Comparison of ENCODE assay signal across 25 cellular contexts in the genomic region with DNA sequence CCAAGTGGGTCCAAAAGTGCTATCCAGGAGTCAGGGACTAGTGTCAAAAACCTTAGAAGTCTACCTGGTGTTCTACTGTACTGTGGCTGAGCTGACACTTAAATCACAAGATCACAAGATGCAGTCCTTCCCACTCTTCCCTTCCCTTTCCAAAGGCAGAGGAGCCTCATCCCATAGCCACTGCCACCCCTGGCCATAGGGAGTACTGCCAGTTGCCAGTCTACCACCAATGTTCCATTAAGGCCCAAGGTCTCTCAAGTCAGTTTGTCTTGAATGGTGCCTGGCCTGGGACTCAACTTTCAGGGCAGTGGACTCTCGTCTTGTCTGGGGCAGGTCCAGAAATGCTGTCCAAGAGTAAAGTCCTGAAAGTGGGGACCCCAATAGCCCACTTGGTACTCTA.
DNase-seq lines count a peak whose midpoint lies in the region; ATAC-seq, FAIRE-seq and TF ChIP-seq lines count a peak whose summit lies in the region.
"Had no signal": no experiment of that assay in that cellular context is flagged by ENCODE, and none has a peak within 500 bp of the region (broad histone marks: within the 10 kb centered on the region; RNA-seq: fewer than 3 reads in every experiment).

No MANE protein-coding gene starts in this region.

- POLR2A ChIA-PET in HepG2 (lab: Yijun Ruan, JAX) (no interaction called here), PC-3 (lab: Charles Lee; ENCODE audit: unreplicated experiment) (no interaction called here)

- H3K27ac ChIP-seq in HepG2 (ENCODE audit: extremely low read length, insufficient read depth, low read length) (no peak overlapping the region), right lobe of liver (no peak overlapping the region), PC-3 (ENCODE audit: low read length) (no peak overlapping the region)

- H3K9me2 ChIP-seq in PC-3 (replicated peaks; ENCODE audit: low read length): no peaks in the 10 kb centered on the region

- TF ChIP-seq EP300 in HepG2 (IDR thresholded peaks at IDR 0.05; ENCODE audit: low read depth in 2 of 2, low read length in 2 of 2) (no peak), HepG2 (CRISPR knock-in tag; IDR thresholded peaks at IDR 0.05; ENCODE audit: borderline replicate concordance) (no peak)

- H3K9me3 Mint-ChIP-seq in type B pancreatic cell: no peaks in the 10 kb centered on the region

- peak; percentile 46; the same call in 2 of the 3 replicates for ATAC-seq in HepG2
- ATAC-seq in right lobe of liver: no peak
- ATAC-seq in PC-3: no peak
- ATAC-seq: GM12878 had no signal

- WGBS in HepG2 (ENCODE audit: low lambda C conversion rate): 0% methylated on average over 1 of the region's 1 CpG
- 67% methylated on average over 1 of the region's 1 CpG for WGBS in right lobe of liver (ENCODE audit: insufficient coverage, low coverage, low lambda C conversion rate, missing lambda C conversion rate)

- in situ Hi-C loops in HepG2 (cut with HindIII; ENCODE audit: extremely low pct_ligation_motif_present, low pct_unique_long_range_greater_than_20kb) (no loop called here), GM13976 (cut with MboI; ENCODE audit: low sequenced_read_pairs, unreplicated experiment) (no loop called here)

- H3K36me3 Mint-ChIP-seq in type B pancreatic cell: no peaks in the 10 kb centered on the region
- H3K36me3 Mint-ChIP-seq: CD14-positive monocyte had no signal

- CTCF ChIA-PET in HepG2 (lab: Yijun Ruan, JAX; ENCODE audit: low intra/inter-chr PET ratio, low total read pairs): no interaction called here
- CTCF ChIA-PET in PC-3 (lab: Charles Lee): no interaction called here

- H3K9me3 ChIP-seq in HepG2 (ENCODE audit: low read length) (no peaks in the 10 kb centered on the region), right lobe of liver (no peaks in the 10 kb centered on the region), PC-3 (ENCODE audit: low read length) (no peaks in the 10 kb centered on the region)
- H3K9me3 ChIP-seq: BE2C, MG63 had no signal

- H4K20me1 ChIP-seq in HepG2 (ENCODE audit: insufficient read depth, low read length): no peaks in the 10 kb centered on the region
- no peaks in the 10 kb centered on the region for H4K20me1 ChIP-seq in PC-3 (ENCODE audit: low read length)

- H3K9ac ChIP-seq in HepG2 (ENCODE audit: insufficient read depth, low read depth, low read length) (no peak overlapping the region), PC-3 (ENCODE audit: low read length) (no peak overlapping the region)

- H3K4me2 ChIP-seq in HepG2 (ENCODE audit: low read depth, low read length): no peak overlapping the region
- no peak overlapping the region for H3K4me2 ChIP-seq in PC-3 (ENCODE audit: low read length)

- H3K4me1 ChIP-seq in HepG2 (ENCODE audit: insufficient read depth, low read length) (no peaks in the 10 kb centered on the region), right lobe of liver (peaks cover 0 to 3% (median 0%) of the 10 kb centered on the region in 4 donors), PC-3 (ENCODE audit: insufficient read depth, low read length) (no peaks in the 10 kb centered on the region)
- H3K4me1 ChIP-seq: BE2C had no signal

- H2AFZ ChIP-seq in HepG2 (ENCODE audit: low read length): no peak overlapping the region
- no peak overlapping the region for H2AFZ ChIP-seq in PC-3 (ENCODE audit: low read length)

- TF ChIP-seq POLR2A in HepG2 (IDR thresholded peaks at IDR 0.05; ENCODE audit: insufficient read depth in 1 of 2, low read depth in 2 of 2, low read length in 2 of 2) (no peak), right lobe of liver (IDR thresholded peaks at IDR 0.05) (no peak)

- H3K27ac Mint-ChIP-seq in type B pancreatic cell: no peak overlapping the region
- H3K27ac Mint-ChIP-seq: CD14-positive monocyte had no signal

- intact Hi-C loops in HepG2 (cut with micrococcal nuclease; ENCODE audit: unreplicated experiment): no loop called here
- intact Hi-C loops in right lobe of liver (cut with DNase I): no loop called here
- intact Hi-C loops in PC-3 (cut with micrococcal nuclease): no loop called here

- no peak for TF ChIP-seq CTCF in HepG2 (CRISPR knock-in tag; IDR thresholded peaks at IDR 0.05)
- no peak for TF ChIP-seq CTCF in right lobe of liver (IDR thresholded peaks at IDR 0.05)
- no peak for TF ChIP-seq CTCF in PC-3 (conservative IDR thresholded peaks at IDR 0.05; ENCODE audit: low read depth, low read length)
- peak; percentile 14 for TF ChIP-seq CTCF in epithelial cell of esophagus (IDR thresholded peaks at IDR 0.05; ENCODE audit: insufficient read depth, low read depth, low read length, missing control alignments)
- peak; percentile 15 for TF ChIP-seq CTCF in type B pancreatic cell (conservative IDR thresholded peaks at IDR 0.05)
- no peak for TF ChIP-seq CTCF in GM13976 (IDR thresholded peaks at IDR 0.05; ENCODE audit: borderline replicate concordance, control extremely low read depth, extremely low read depth, insufficient read depth, missing control alignments)

- H3K4me1 Mint-ChIP-seq in type B pancreatic cell (ENCODE audit: unreplicated experiment): no peaks in the 10 kb centered on the region
- H3K4me1 Mint-ChIP-seq: CD14-positive monocyte had no signal

- H3K36me3 ChIP-seq in HepG2 (replicated peaks in 1 of 2; ENCODE audit: control insufficient read depth in 1 of 2, insufficient read depth in 2 of 2, low read length in 2 of 2) (no peaks in the 10 kb centered on the region), right lobe of liver (no peaks in the 10 kb centered on the region), PC-3 (ENCODE audit: low read depth, low read length) (no peaks in the 10 kb centered on the region)
- H3K36me3 ChIP-seq: BE2C, MG63 had no signal

- H3K4me3 Mint-ChIP-seq in type B pancreatic cell: no peak overlapping the region
- H3K4me3 Mint-ChIP-seq: CD14-positive monocyte had no signal

- no peak overlapping the region for H3K4me3 ChIP-seq in HepG2 (replicated peaks in 1 of 3; ENCODE audit: insufficient read depth in 1 of 3, low read depth in 2 of 3, low read length in 3 of 3)
- no peak overlapping the region for H3K4me3 ChIP-seq in right lobe of liver
- no peak overlapping the region for H3K4me3 ChIP-seq in PC-3 (ENCODE audit: low read length)
- H3K4me3 ChIP-seq in epithelial cell of esophagus (ENCODE audit: low read length): no peak overlapping the region
- H3K4me3 ChIP-seq: GM12878, MG63 had no signal

- TF ChIP-seq RAD21 in HepG2 (CRISPR knock-in tag; IDR thresholded peaks at IDR 0.05): no peak

- FAIRE-seq in HepG2 (lab: Jason Lieb, UNC): no peak
- FAIRE-seq: G401.6, GM12878, H54 had no signal

- no peaks in the 10 kb centered on the region for H3K27me3 Mint-ChIP-seq in type B pancreatic cell

- H3K79me2 ChIP-seq in HepG2 (ENCODE audit: insufficient read depth, low read length) (no peaks in the 10 kb centered on the region), PC-3 (ENCODE audit: low read length) (no peaks in the 10 kb centered on the region)

- DNase-seq in HepG2 (ENCODE audit: low spot score) (no peak), right lobe of liver (no peak), PC-3 (peak; percentile 4), epithelial cell of esophagus (ENCODE audit: low read depth) (no peak), type B pancreatic cell (ENCODE audit: extremely low spot score, unreplicated experiment) (no peak), NK-92 (lab: John Stamatoyannopoulos, UW; ENCODE audit: unreplicated experiment) (no peak), NCI-H2107 treated with DMSO at 0.1 percent for 48 hours (lab: John Stamatoyannopoulos, UW; ENCODE audit: unreplicated experiment) (no peak), GM13976 (ENCODE audit: low spot score) (no peak)
- DNase-seq: BE2C, Calu3, IMR-90, KG1, MG63, NCI-H1417 treated with DMSO at 0.1 percent for 48 hours, NCI-H1694 treated with DMSO at 0.1 percent for 48 hours, NCI-H2081, NCI-H2171, NCI-H524, NCI-H748 treated with DMSO at 0.1 percent for 48 hours, RPMI8226, SHP77 had no signal

- no peaks in the 10 kb centered on the region for H3F3A ChIP-seq in PC-3 (ENCODE audit: low read length, unreplicated experiment)

- H3K27me3 ChIP-seq in HepG2 (ENCODE audit: control insufficient read depth in 1 of 2, insufficient read depth in 2 of 2, low read length in 2 of 2): no peaks in the 10 kb centered on the region
- no peaks in the 10 kb centered on the region for H3K27me3 ChIP-seq in right lobe of liver
- no peaks in the 10 kb centered on the region for H3K27me3 ChIP-seq in PC-3 (ENCODE audit: low read length)
- H3K27me3 ChIP-seq: BE2C, MG63 had no signal

- BruUV-seq in HepG2 (replicated peaks; lab: Mats Ljungman, UMichigan): no TSS peak
- no TSS peak for BruUV-seq in PC-3 (replicated peaks; lab: Mats Ljungman, UMichigan)

TF ChIP-seq in HepG2, 621 proteins besides CTCF, POLR2A, EP300 and RAD21 (continues in another document):
- no peak for TF ChIP-seq ZNF335 (CRISPR knock-in tag; IDR thresholded peaks at IDR 0.05)
- TF ChIP-seq ZNF296 (CRISPR knock-in tag; conservative IDR thresholded peaks at IDR 0.05): no peak
- no peak for TF ChIP-seq BHLHE40 (IDR thresholded peaks at IDR 0.05; ENCODE audit: low read length)
- no peak for TF ChIP-seq ZFP36L2 (CRISPR knock-in tag; IDR thresholded peaks at IDR 0.05)
- TF ChIP-seq NR2F6 (IDR thresholded peaks at IDR 0.05): no peak
- TF ChIP-seq NR2F6 (CRISPR knock-in tag; IDR thresholded peaks at IDR 0.05): no peak
- no peak for TF ChIP-seq ZNF569 (CRISPR knock-in tag; IDR thresholded peaks at IDR 0.05; ENCODE audit: borderline replicate concordance)

Comparison
In these comparisons a context has a peak if more than half of its experiments do, and no peak if none do; other contexts are left out.
1. CTCF ChIP-seq: peak in epithelial cell of esophagus (single experiment) and type B pancreatic cell (single experiment); none in HepG2 (single experiment), right lobe of liver (0 of 4), PC-3 (single experiment) and GM13976 (single experiment).